ENCODE assay signal across 8 cellular contexts in genomic region chr2:154825358-154825757, GRCh38.
"Had no signal": no experiment of that assay in that cellular context is flagged by ENCODE, and none has a peak within 500 bp of the region (broad histone marks: within the 10 kb centered on the region; RNA-seq: fewer than 3 reads in every experiment).

No MANE protein-coding gene starts in this region.

- DNase-seq: IMR-90, KBM-7, KG1 had no signal

- H3K4me3 ChIP-seq: K562 had no signal

- ATAC-seq: HepG2, K562 had no signal

- H3K4me2 ChIP-seq: KMS-11 had no signal

- H3K27ac ChIP-seq: HL-60, KMS-11 had no signal

- FAIRE-seq: HepG2, HTR-8/SVneo, K562 had no signal

- H3K9ac ChIP-seq: KMS-11 had no signal
